Comparison of ENCODE assay signal across 8 cellular contexts in the genomic region with DNA sequence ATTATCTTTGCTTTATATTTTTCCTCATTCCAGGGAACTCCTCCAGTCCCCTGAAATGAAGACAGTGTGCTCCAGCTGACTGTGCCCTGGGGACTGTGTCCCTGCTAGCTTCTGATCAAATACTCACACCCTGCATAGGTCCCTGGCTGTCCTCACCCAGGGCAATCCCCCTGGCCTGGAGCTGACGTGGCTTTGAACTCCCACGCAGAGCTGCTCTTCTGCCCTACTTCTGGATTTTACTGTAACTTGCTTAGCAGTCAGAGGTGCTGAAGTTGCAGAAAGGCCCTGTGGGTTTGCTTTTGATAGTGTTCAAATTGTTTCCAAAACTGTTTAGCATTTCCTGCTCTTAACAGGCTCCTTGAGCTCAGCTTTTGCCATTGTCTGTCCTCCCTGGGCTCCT.
DNase-seq lines count a peak whose midpoint lies in the region; ATAC-seq and TF ChIP-seq lines count a peak whose summit lies in the region.

No MANE protein-coding gene starts in this region.

- POLR2A ChIA-PET in GM10248 (lab: Yijun Ruan, JAX): no interaction called here

- peak; percentile 99 for ATAC-seq in activated naive CD4-positive, alpha-beta T cell treated with anti-CD3 and anti-CD28 coated beads, Interleukin-2, amount 50 U/mL, for 72 hours
- no peak for ATAC-seq in HG03139 (IDR thresholded peaks at IDR 0.05; ENCODE audit: unreplicated experiment)

- CTCF ChIA-PET in GM10248 (lab: Yijun Ruan, JAX): interaction anchor here (1.1 to 1.7 kb wide), 3 partner anchors 9 to 100 kb away, joined by 3 to 9 read pairs (median 3); no protein-coding TSS in a partner anchor

- no peak overlapping the region for H3K27ac Mint-ChIP-seq in activated naive CD4-positive, alpha-beta T cell treated with anti-CD3 and anti-CD28 coated beads, Interleukin-2, amount 50 U/mL, for 72 hours

- no peaks in the 10 kb centered on the region for H3K36me3 Mint-ChIP-seq in activated naive CD4-positive, alpha-beta T cell treated with anti-CD3 and anti-CD28 coated beads, Interleukin-2, amount 50 U/mL, for 72 hours

- H3K9me3 Mint-ChIP-seq in activated naive CD4-positive, alpha-beta T cell treated with anti-CD3 and anti-CD28 coated beads, Interleukin-2, amount 50 U/mL, for 72 hours: no peaks in the 10 kb centered on the region

- TF ChIP-seq CTCF in GM10248 (IDR thresholded peaks at IDR 0.05; ENCODE audit: control extremely low read depth, extremely low read depth, low read depth, missing control alignments): no peak

- peak; percentile 30 for DNase-seq in GM10248 (ENCODE audit: extremely low spot score)
- peak; percentile 12 for DNase-seq in T follicular helper cell (ENCODE audit: low read depth)
- DNase-seq in activated naive CD4-positive, alpha-beta T cell treated with anti-CD3 and anti-CD28 coated beads, Interleukin-2, amount 50 U/mL, for 72 hours (ENCODE audit: low spot score in 2 of 2): peak; percentile 54 to 70
- DNase-seq in stimulated activated CD4-positive, alpha-beta T cell treated with anti-CD3 and anti-CD28 coated beads, Interleukin-15, amount 100 ng/mL, for 48 hours (ENCODE audit: low read depth in 2 of 2): peak; percentile 43 to 57
- no peak for DNase-seq in HT-29 (ENCODE audit: low spot score)
- DNase-seq in DMS79 (lab: John Stamatoyannopoulos, UW): no peak
- no peak for DNase-seq in LoVo (ENCODE audit: low spot score)

Comparison
In these comparisons a context has a peak if more than half of its experiments do, and no peak if none do; other contexts are left out.
1. DNase-seq: peak in GM10248 (single experiment), T follicular helper cell (single experiment), activated naive CD4-positive, alpha-beta T cell treated with anti-CD3 and anti-CD28 coated beads, Interleukin-2, amount 50 U/mL, for 72 hours (2 of 2) and stimulated activated CD4-positive, alpha-beta T cell treated with anti-CD3 and anti-CD28 coated beads, Interleukin-15, amount 100 ng/mL, for 48 hours (2 of 2); none in HT-29 (single experiment), DMS79 (single experiment) and LoVo (single experiment).